Comparison of ENCODE assay signal across 8 cellular contexts in genomic region chr12:114682920-114683708, GRCh38. TPM values are rescaled to one million over a fixed set of nuclear protein-coding genes. Genes with fewer than 3 reads are reported as not detected.
DNase-seq lines count a peak whose midpoint lies in the region; ATAC-seq lines count a peak whose summit lies in the region.

No MANE protein-coding gene starts in this region.

- no peak for ATAC-seq in activated naive CD8-positive, alpha-beta T cell treated with anti-CD3 and anti-CD28 coated beads, Interleukin-2, amount 10 ng/mL, durations not matched to agents 7 days and 5 days (ENCODE audit: low read depth)
- no peak for ATAC-seq in stimulated activated naive B cell treated with anti-CD40 and anti-IgM and Interleukin-4, amounts not matched to agents 10 μg/mL and 1 μg/mL and 100 μg/mL, for 72 hours (replicated peaks)
- ATAC-seq in GM19395 (IDR thresholded peaks at IDR 0.05; ENCODE audit: unreplicated experiment) = no peak

- H3K36me3 Mint-ChIP-seq in activated CD4-positive, alpha-beta T cell treated with anti-CD3 and anti-CD28 coated beads, Interleukin-2, amount 10 ng/mL, durations not matched to agents 7 days and 5 days (ENCODE audit: low read depth) = peaks cover 8% of the 10 kb centered on the region
- H3K36me3 Mint-ChIP-seq in activated naive CD8-positive, alpha-beta T cell treated with anti-CD3 and anti-CD28 coated beads, Interleukin-2, amount 10 ng/mL, durations not matched to agents 7 days and 5 days = peaks cover 7% of the 10 kb centered on the region
- H3K36me3 Mint-ChIP-seq in stimulated activated naive B cell treated with anti-CD40 and anti-IgM and Interleukin-4, amounts not matched to agents 10 μg/mL and 1 μg/mL and 100 μg/mL, for 72 hours = peaks cover 0 to 12% of the 10 kb centered on the region in 2 donors

- H3K27ac Mint-ChIP-seq in activated CD4-positive, alpha-beta T cell treated with anti-CD3 and anti-CD28 coated beads, Interleukin-2, amount 10 ng/mL, durations not matched to agents 7 days and 5 days = peak overlapping the region; percentile 52
- H3K27ac Mint-ChIP-seq in activated naive CD8-positive, alpha-beta T cell treated with anti-CD3 and anti-CD28 coated beads, Interleukin-2, amount 10 ng/mL, durations not matched to agents 7 days and 5 days = peak overlapping the region; percentile 63
- peak overlapping the region; percentile 82 for H3K27ac Mint-ChIP-seq in stimulated activated naive B cell treated with anti-CD40 and anti-IgM and Interleukin-4, amounts not matched to agents 10 μg/mL and 1 μg/mL and 100 μg/mL, for 72 hours

- no peak overlapping the region for H3K27ac ChIP-seq in iPS-20b (ENCODE audit: low read length)

- CTCF ChIA-PET in activated CD4-positive, alpha-beta T cell treated with anti-CD3 and anti-CD28 coated beads, Interleukin-2, amount 10 ng/mL, durations not matched to agents 7 days and 5 days (lab: Charles Lee) = no interaction called here

- H3K9me3 Mint-ChIP-seq in activated CD4-positive, alpha-beta T cell treated with anti-CD3 and anti-CD28 coated beads, Interleukin-2, amount 10 ng/mL, durations not matched to agents 7 days and 5 days = peaks cover 2% of the 10 kb centered on the region
- peaks cover 9% of the 10 kb centered on the region for H3K9me3 Mint-ChIP-seq in activated naive CD8-positive, alpha-beta T cell treated with anti-CD3 and anti-CD28 coated beads, Interleukin-2, amount 10 ng/mL, durations not matched to agents 7 days and 5 days
- H3K9me3 Mint-ChIP-seq in stimulated activated naive B cell treated with anti-CD40 and anti-IgM and Interleukin-4, amounts not matched to agents 10 μg/mL and 1 μg/mL and 100 μg/mL, for 72 hours = peaks cover 2 to 7% of the 10 kb centered on the region in 2 donors

- peaks cover 83% of the 10 kb centered on the region for H3K27me3 Mint-ChIP-seq in activated CD4-positive, alpha-beta T cell treated with anti-CD3 and anti-CD28 coated beads, Interleukin-2, amount 10 ng/mL, durations not matched to agents 7 days and 5 days
- peaks cover 84% of the 10 kb centered on the region for H3K27me3 Mint-ChIP-seq in activated naive CD8-positive, alpha-beta T cell treated with anti-CD3 and anti-CD28 coated beads, Interleukin-2, amount 10 ng/mL, durations not matched to agents 7 days and 5 days
- peaks cover 83 to 92% of the 10 kb centered on the region in 2 donors for H3K27me3 Mint-ChIP-seq in stimulated activated naive B cell treated with anti-CD40 and anti-IgM and Interleukin-4, amounts not matched to agents 10 μg/mL and 1 μg/mL and 100 μg/mL, for 72 hours

- peaks cover 23% of the 10 kb centered on the region for H3K4me1 ChIP-seq in iPS-20b (ENCODE audit: insufficient read depth, low read length)

- peaks cover 97% of the 10 kb centered on the region for H3K27me3 ChIP-seq in iPS-20b (ENCODE audit: insufficient read depth, low read length)

- DNase-seq in activated CD4-positive, alpha-beta T cell treated with anti-CD3 and anti-CD28 coated beads, Interleukin-2, amount 10 ng/mL, durations not matched to agents 7 days and 5 days = no peak
- no peak for DNase-seq in activated CD4-positive, alpha-beta T cell treated with anti-CD3 and anti-CD28 coated beads for 1 hour
- no peak for DNase-seq in activated naive CD8-positive, alpha-beta T cell treated with anti-CD3 and anti-CD28 coated beads, Interleukin-2, amount 10 ng/mL, durations not matched to agents 7 days and 5 days
- no peak for DNase-seq in stimulated activated naive B cell treated with anti-CD40 and anti-IgM and Interleukin-4, amounts not matched to agents 10 μg/mL and 1 μg/mL and 100 μg/mL, for 72 hours
- DNase-seq in GOT3 (lab: John Stamatoyannopoulos, UW) = no peak
- DNase-seq in activated CD8-positive, alpha-beta memory T cell treated with anti-CD3 and anti-CD28 coated beads, Interleukin-2, amount 50 U/mL, for 4 hours = no peak

- H3K4me3 ChIP-seq in iPS-20b (ENCODE audit: low read length) = peak overlapping the region; percentile 63

- peaks cover 11% of the 10 kb centered on the region for H3K4me1 Mint-ChIP-seq in activated CD4-positive, alpha-beta T cell treated with anti-CD3 and anti-CD28 coated beads, Interleukin-2, amount 10 ng/mL, durations not matched to agents 7 days and 5 days
- H3K4me1 Mint-ChIP-seq in activated naive CD8-positive, alpha-beta T cell treated with anti-CD3 and anti-CD28 coated beads, Interleukin-2, amount 10 ng/mL, durations not matched to agents 7 days and 5 days = peaks cover 21% of the 10 kb centered on the region
- H3K4me1 Mint-ChIP-seq in stimulated activated naive B cell treated with anti-CD40 and anti-IgM and Interleukin-4, amounts not matched to agents 10 μg/mL and 1 μg/mL and 100 μg/mL, for 72 hours = peaks cover 23 to 49% of the 10 kb centered on the region in 2 donors

- H3K36me3 ChIP-seq in iPS-20b (ENCODE audit: insufficient read depth, low read depth, low read length) = no peaks in the 10 kb centered on the region

- peak overlapping the region; percentile 51 for H3K4me3 Mint-ChIP-seq in activated CD4-positive, alpha-beta T cell treated with anti-CD3 and anti-CD28 coated beads, Interleukin-2, amount 10 ng/mL, durations not matched to agents 7 days and 5 days
- peak overlapping the region; percentile 77 for H3K4me3 Mint-ChIP-seq in activated naive CD8-positive, alpha-beta T cell treated with anti-CD3 and anti-CD28 coated beads, Interleukin-2, amount 10 ng/mL, durations not matched to agents 7 days and 5 days
- peak overlapping the region; percentile 82 to 84 for H3K4me3 Mint-ChIP-seq in stimulated activated naive B cell treated with anti-CD40 and anti-IgM and Interleukin-4, amounts not matched to agents 10 μg/mL and 1 μg/mL and 100 μg/mL, for 72 hours

- H3K9me3 ChIP-seq in iPS-20b (ENCODE audit: insufficient read depth, low read depth, low read length) = no peaks in the 10 kb centered on the region

- H3K9ac ChIP-seq in iPS-20b (ENCODE audit: low read depth, low read length) = no peak overlapping the region

- POLR2A ChIA-PET in activated CD4-positive, alpha-beta T cell treated with anti-CD3 and anti-CD28 coated beads, Interleukin-2, amount 10 ng/mL, durations not matched to agents 7 days and 5 days (lab: Charles Lee) = no interaction called here
- POLR2A ChIA-PET in activated naive CD8-positive, alpha-beta T cell treated with anti-CD3 and anti-CD28 coated beads, Interleukin-2, amount 10 ng/mL, durations not matched to agents 7 days and 5 days (lab: Charles Lee) = no interaction called here

RNA-seq across cellular contexts. Expression of gene TBX3, which starts 0.9 kb away (rescaled TPM):
- total RNA-seq in activated CD4-positive, alpha-beta T cell treated with anti-CD3 and anti-CD28 coated beads, Interleukin-2, amount 10 ng/mL, durations not matched to agents 7 days and 5 days = not detected
- not detected for total RNA-seq in activated naive CD8-positive, alpha-beta T cell treated with anti-CD3 and anti-CD28 coated beads, Interleukin-2, amount 10 ng/mL, durations not matched to agents 7 days and 5 days
